In genomic region chr11:117828641-117829368, GRCh38 we compare ENCODE assay signal across 8 cellular contexts. TPM values are rescaled to one million over a fixed set of nuclear protein-coding genes. Genes with fewer than 3 reads are reported as not detected.
DNase-seq lines count a peak whose midpoint lies in the region; ATAC-seq and TF ChIP-seq lines count a peak whose summit lies in the region.

No MANE protein-coding gene starts in this region.

- intact Hi-C loops in stomach (cut with DNase I; ENCODE audit: low total_unique reads) = no loop called here

- peak; percentile 94 for DNase-seq in Daoy (ENCODE audit: low read depth)
- peak; percentile 50 for DNase-seq in activated CD4-positive, CD25-positive, alpha-beta regulatory T cell treated with anti-CD3 and anti-CD28 coated beads, Interleukin-2, amount 50 U/mL, for 16 hours (ENCODE audit: low read depth, low spot score)
- DNase-seq in cardiac fibroblast (ENCODE audit: low read depth in 2 of 2) = peak; percentile 51 to 53
- peak; percentile 92 for DNase-seq in myocyte (ENCODE audit: low read depth)
- DNase-seq in stomach = peak; percentile 42
- DNase-seq in SKM-1 (lab: John Stamatoyannopoulos, UW; ENCODE audit: unreplicated experiment) = no peak
- DNase-seq in NCI-H2029 treated with DMSO at 0.1 percent for 48 hours (lab: John Stamatoyannopoulos, UW) = no peak

- 59 to 82% (median 67%) methylated on average over 4 to 14 of the region's 14 CpGs for WGBS in stomach, 5 donors

- peaks cover 0 to 15% (median 0%) of the 10 kb centered on the region in 3 donors for H3K27me3 ChIP-seq in stomach

- peaks cover 19 to 67% (median 51%) of the 10 kb centered on the region in 4 donors for H3K4me1 ChIP-seq in stomach

- no peak overlapping the region for H3K4me3 ChIP-seq in cardiac fibroblast (replicated peaks in 1 of 2; ENCODE audit: low read depth in 2 of 2, low read length in 2 of 2)
- H3K4me3 ChIP-seq in stomach = no peak overlapping the region

- no peak for TF ChIP-seq EP300 in stomach (IDR thresholded peaks at IDR 0.05)

- TF ChIP-seq POLR2A in stomach (IDR thresholded peaks at IDR 0.05) = no peak

- no peaks in the 10 kb centered on the region for H3K36me3 ChIP-seq in stomach

- no peaks in the 10 kb centered on the region for H3K9me3 ChIP-seq in stomach

- TF ChIP-seq CTCF in cardiac fibroblast (IDR thresholded peaks at IDR 0.05; ENCODE audit: low read depth, low read length) (no peak), stomach (IDR thresholded peaks at IDR 0.05) (no peak)

- H3K27ac ChIP-seq in stomach = peak overlapping the region; percentile 39 to 73 (median 59)

- ATAC-seq in HG03097 (IDR thresholded peaks at IDR 0.05; ENCODE audit: low FRiP score, unreplicated experiment) = peak; percentile 55

RNA-seq across cellular contexts. Expression of gene FXYD2, which starts 4.3 kb away (rescaled TPM):
- total RNA-seq in Daoy (2014; rRNA removed; shearing (Covaris generic)) = 1.3 TPM in 1 of 2 replicates, not detected in the other
- total RNA-seq in myocyte (not detected in 2 replicates), stomach (1 to 10 TPM in 1 of 5 donors, under 1 TPM in 1, not detected in 3; 0.45 to 7.0 TPM)
- not detected for polyA plus RNA-seq in myocyte (2012)
- 1 to 10 TPM; 1.0 to 7.8 (median 4.0) TPM for polyA plus RNA-seq in stomach

RNA-seq across cellular contexts. Expression of gene DSCAML1, which starts 31.8 kb away (rescaled TPM):
- total RNA-seq in Daoy (2014; rRNA removed; shearing (Covaris generic)) = not detected in 2 replicates
- total RNA-seq in myocyte = not detected in 2 replicates
- polyA plus RNA-seq in myocyte (2012) = not detected
- 1 to 10 TPM in 2 of 5 donors, under 1 TPM in 3; 0.14 to 2.9 (median 0.45) TPM for total RNA-seq in stomach
- polyA plus RNA-seq in stomach = under 1 TPM; 0.08 to 0.75 (median 0.46) TPM

RNA-seq across cellular contexts. Expression of gene FXYD6, which starts 47.7 kb away (rescaled TPM):
- 15.8 and 15.9 TPM in 2 replicates for total RNA-seq in Daoy (2014; rRNA removed; shearing (Covaris generic))
- total RNA-seq in myocyte (1.7 and 3.1 TPM in 2 replicates), stomach (100 to 1,000 TPM in 1 of 5 donors, 10 to 100 TPM in 4; 12.7 to 187 (median 47.0) TPM)
- 3.5 TPM for polyA plus RNA-seq in myocyte (2012)
- polyA plus RNA-seq in stomach = 10 to 100 TPM; 22.5 to 39.4 (median 25.6) TPM

Comparison
In these comparisons a context has a peak if more than half of its experiments do, and no peak if none do; other contexts are left out.
1. DNase-seq: peak in Daoy (single experiment), activated CD4-positive, CD25-positive, alpha-beta regulatory T cell treated with anti-CD3 and anti-CD28 coated beads, Interleukin-2, amount 50 U/mL, for 16 hours (single experiment), cardiac fibroblast (2 of 2), myocyte (single experiment) and stomach (single experiment); none in SKM-1 (single experiment) and NCI-H2029 treated with DMSO at 0.1 percent for 48 hours (single experiment).